Comparison of ENCODE assay signal across 2 cellular contexts in genomic region chr2:201656740-201657139, GRCh38.
TF ChIP-seq lines count a peak whose summit lies in the region.

No MANE protein-coding gene starts in this region.

TF ChIP-seq in H1, 55 proteins besides CTCF, POLR2A, EP300 and RAD21:
- TF ChIP-seq SIN3A (conservative IDR thresholded peaks at IDR 0.05 in 1 of 2, IDR thresholded peaks at IDR 0.05 in 1 of 2; ENCODE audit: low read depth in 1 of 2, low read length in 2 of 2), result no peak
- no peak for TF ChIP-seq BCL11A (IDR thresholded peaks at IDR 0.05; ENCODE audit: low read depth in 2 of 2, low read length in 2 of 2)
- no peak for TF ChIP-seq MAFK (IDR thresholded peaks at IDR 0.05; ENCODE audit: low read depth, low read length)
- TF ChIP-seq SIX5 (IDR thresholded peaks at IDR 0.05; ENCODE audit: low read depth, low read length), result no peak
- TF ChIP-seq CHD2 (IDR thresholded peaks at IDR 0.05; ENCODE audit: low read length), result no peak
- no peak for TF ChIP-seq KDM4A (IDR thresholded peaks at IDR 0.05; ENCODE audit: low read depth, low read length, severe bottlenecking)
- TF ChIP-seq HDAC2 (IDR thresholded peaks at IDR 0.05; ENCODE audit: borderline replicate concordance in 1 of 2, low read depth in 2 of 2, low read length in 2 of 2), result no peak

TF ChIP-seq in HEK293T, 16 proteins besides CTCF, POLR2A, EP300 and RAD21:
- TF ChIP-seq SUZ12 (IDR thresholded peaks at IDR 0.05), result no peak
- no peak for TF ChIP-seq SP1 (IDR thresholded peaks at IDR 0.05)
- TF ChIP-seq NFRKB (IDR thresholded peaks at IDR 0.05), result no peak
- no peak for TF ChIP-seq LEF1 (IDR thresholded peaks at IDR 0.05; ENCODE audit: borderline replicate concordance)
- TF ChIP-seq HDGF (IDR thresholded peaks at IDR 0.05; ENCODE audit: borderline replicate concordance), result no peak
- TF ChIP-seq L3MBTL2 (conservative IDR thresholded peaks at IDR 0.05), result no peak
- TF ChIP-seq ARNT (IDR thresholded peaks at IDR 0.05), result no peak
- TF ChIP-seq FOXA1 (IDR thresholded peaks at IDR 0.05), result no peak
- no peak for TF ChIP-seq TARDBP (IDR thresholded peaks at IDR 0.05)
- TF ChIP-seq ZNF384 (IDR thresholded peaks at IDR 0.05), result no peak
- no peak for TF ChIP-seq FOXM1 (IDR thresholded peaks at IDR 0.05; ENCODE audit: borderline replicate concordance)
- TF ChIP-seq BHLHE40 (IDR thresholded peaks at IDR 0.05; ENCODE audit: borderline replicate concordance), result no peak
- no peak for TF ChIP-seq FOXK2 (IDR thresholded peaks at IDR 0.05)
- TF ChIP-seq CTBP1 (IDR thresholded peaks at IDR 0.05; ENCODE audit: borderline replicate concordance), result no peak
- no peak for TF ChIP-seq ELF4 (IDR thresholded peaks at IDR 0.05)
- TF ChIP-seq PKNOX1 (IDR thresholded peaks at IDR 0.05), result no peak
